Comparison of ENCODE assay signal across 6 cellular contexts in genomic region chr10:130938051-130938450, GRCh38.
"Had no signal": no experiment of that assay in that cellular context is flagged by ENCODE, and none has a peak within 500 bp of the region (broad histone marks: within the 10 kb centered on the region; RNA-seq: fewer than 3 reads in every experiment).

No MANE protein-coding gene starts in this region.

- H3K27ac Mint-ChIP-seq: GM23338, H9 had no signal

- H3K4me3 ChIP-seq: GM23338, K562 had no signal

- H3K9me3 Mint-ChIP-seq: H9 had no signal

- ATAC-seq: GM23338, K562 had no signal

- H3K4me3 Mint-ChIP-seq: GM23338, H9 had no signal

- DNase-seq: H9, HCEC 1CT, IMR-90, KG1 had no signal
